ENCODE assay signal across 8 cellular contexts in the genomic region with DNA sequence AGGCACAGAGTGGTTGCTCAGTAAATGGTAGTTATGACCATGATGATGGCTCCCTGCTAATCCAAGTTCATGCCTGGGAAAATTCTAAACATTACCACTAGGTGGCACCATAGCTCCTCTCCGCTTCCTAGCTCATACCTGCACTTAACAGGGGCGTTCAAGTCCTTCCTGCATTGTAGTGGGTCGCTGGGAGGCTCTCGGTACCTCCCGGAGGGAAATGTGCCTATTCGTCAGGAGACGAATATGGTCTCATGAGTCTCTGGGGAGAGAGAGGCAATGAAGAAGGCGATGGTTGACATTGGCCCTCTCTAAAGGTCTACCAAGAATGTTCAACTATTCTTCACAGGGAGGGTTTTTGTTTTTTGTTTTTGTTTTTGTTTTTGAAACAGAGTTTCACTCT. TPM values are rescaled to one million over a fixed set of nuclear protein-coding genes. Genes with fewer than 3 reads are reported as not detected.
DNase-seq lines count a peak whose midpoint lies in the region; ATAC-seq and TF ChIP-seq lines count a peak whose summit lies in the region.

No MANE protein-coding gene starts in this region.

- H3K4me1 ChIP-seq in DOHH2 (ENCODE audit: control insufficient read depth, low read length) (no peaks in the 10 kb centered on the region), HAP-1 (no peaks in the 10 kb centered on the region), skeletal muscle satellite cell (ENCODE audit: control insufficient read depth, insufficient read depth, low read length) (no peaks in the 10 kb centered on the region)

- peak; percentile 86 for TF ChIP-seq CTCF in DOHH2 (IDR thresholded peaks at IDR 0.05; ENCODE audit: low read depth, low read length, poor library complexity, severe bottlenecking)

- H3K36me3 ChIP-seq in DOHH2 (ENCODE audit: control insufficient read depth, low read length), result no peaks in the 10 kb centered on the region
- H3K36me3 ChIP-seq in HAP-1 (replicated peaks), result no peaks in the 10 kb centered on the region
- no peaks in the 10 kb centered on the region for H3K36me3 ChIP-seq in skeletal muscle satellite cell (ENCODE audit: insufficient read depth, low read length)

- no peak overlapping the region for H3K9ac ChIP-seq in skeletal muscle satellite cell (ENCODE audit: low read depth, low read length)

- H3K4me2 ChIP-seq in DOHH2 (ENCODE audit: low read length) (peak overlapping the region; percentile 43), skeletal muscle satellite cell (ENCODE audit: low read length) (peak overlapping the region; percentile 48)

- no peak overlapping the region for H3K27ac ChIP-seq in DOHH2 (ENCODE audit: low read depth, low read length)

- in situ Hi-C loops in HAP-1 (cut with MboI; ENCODE audit: low sequenced_read_pairs), result no loop called here

- DNase-seq in HAP-1 (ENCODE audit: low spot score in 2 of 2) (peak; percentile 81 to 83), NCI-H1694 (lab: John Stamatoyannopoulos, UW) (peak; percentile 70), T follicular helper cell (ENCODE audit: low read depth) (peak; percentile 36), astrocyte of the hippocampus (ENCODE audit: low read depth, low spot score) (peak; percentile 85), hippocampal formation (lab: John Stamatoyannopoulos, UW) (peak; percentile 17 to 55)

- no peak for ATAC-seq in GM21447 (IDR thresholded peaks at IDR 0.05; ENCODE audit: unreplicated experiment)

- H3K79me2 ChIP-seq in DOHH2 (ENCODE audit: control insufficient read depth, low read length), result no peaks in the 10 kb centered on the region

- H3K4me3 ChIP-seq in DOHH2 (ENCODE audit: low read length) (peak overlapping the region; percentile 25; the same call in 1 of the 2 replicates), HAP-1 (no peak overlapping the region), skeletal muscle satellite cell (ENCODE audit: low read length) (no peak overlapping the region)

- H3K9me3 ChIP-seq in DOHH2 (ENCODE audit: control insufficient read depth, insufficient read depth, low read length) (no peaks in the 10 kb centered on the region), HAP-1 (no peaks in the 10 kb centered on the region), skeletal muscle satellite cell (replicated peaks; ENCODE audit: low read length) (no peaks in the 10 kb centered on the region)

- H3K27me3 ChIP-seq in DOHH2 (ENCODE audit: control insufficient read depth, low read length) (no peaks in the 10 kb centered on the region), HAP-1 (ENCODE audit: low read depth) (no peaks in the 10 kb centered on the region), skeletal muscle satellite cell (ENCODE audit: control insufficient read depth, insufficient read depth, low read length) (peaks cover 46% of the 10 kb centered on the region)

- no peaks in the 10 kb centered on the region for H4K20me1 ChIP-seq in DOHH2 (ENCODE audit: control insufficient read depth, insufficient read depth, low read depth, low read length)

- H3K9me2 ChIP-seq in DOHH2 (replicated peaks; ENCODE audit: control insufficient read depth, low read length), result no peaks in the 10 kb centered on the region

- H3F3A ChIP-seq in DOHH2 (ENCODE audit: control insufficient read depth, insufficient read depth), result no peaks in the 10 kb centered on the region

RNA-seq across cellular contexts. Expression of gene MESP1, which starts 10.9 kb away (rescaled TPM):
- total RNA-seq in skeletal muscle satellite cell (2012; rRNA removed), result 0.22 TPM in 1 of 2 replicates, not detected in the other

RNA-seq across cellular contexts. Expression of gene MESP2, which starts 36.0 kb away (rescaled TPM):
- total RNA-seq in skeletal muscle satellite cell (2012; rRNA removed), result 0.51 TPM in 1 of 2 replicates, not detected in the other

RNA-seq across cellular contexts. Expression of gene WDR93, which starts 49.5 kb away (rescaled TPM):
- total RNA-seq in skeletal muscle satellite cell (2012; rRNA removed), result not detected in 2 replicates

RNA-seq across cellular contexts. Expression of gene PEX11A, which starts 49.6 kb away (rescaled TPM):
- total RNA-seq in skeletal muscle satellite cell (2012; rRNA removed), result 2.0 and 2.8 TPM in 2 replicates
